In genomic region chr1:100360790-100361232, GRCh38 we compare ENCODE assay signal across 10 cellular contexts. TPM values are rescaled to one million over a fixed set of nuclear protein-coding genes. Genes with fewer than 3 reads are reported as not detected.
DNase-seq lines count a peak whose midpoint lies in the region; ATAC-seq and TF ChIP-seq lines count a peak whose summit lies in the region.
"Had no signal": no experiment of that assay in that cellular context is flagged by ENCODE, and none has a peak within 500 bp of the region (broad histone marks: within the 10 kb centered on the region; RNA-seq: fewer than 3 reads in every experiment).

No MANE protein-coding gene starts in this region.

- no peak for TF ChIP-seq EP300 in sigmoid colon (IDR thresholded peaks at IDR 0.05)

- DNase-seq in H7 = peak; percentile 24
- DNase-seq in T-helper 17 cell = no peak
- peak; percentile 42 to 66 for DNase-seq in cardiac muscle cell (ENCODE audit: low read depth in 1 of 2, low spot score in 1 of 2)
- DNase-seq in sigmoid colon = peak; percentile 75
- DNase-seq in iPS-NIHi7 (ENCODE audit: extremely low spot score) = no peak
- DNase-seq in RKO (ENCODE audit: low spot score) = no peak
- no peak for DNase-seq in HuH-7.5 (ENCODE audit: low spot score)
- DNase-seq: stimulated activated CD4-positive, alpha-beta T cell treated with anti-CD3 and anti-CD28 coated beads, Interleukin-4, amount 100 ng/mL, for 24 hours had no signal

- ATAC-seq in T-helper 17 cell = no peak
- ATAC-seq in HG02938 (IDR thresholded peaks at IDR 0.05; ENCODE audit: unreplicated experiment) = no peak

- peaks cover 70% of the 10 kb centered on the region for H3K4me1 Mint-ChIP-seq in T-helper 17 cell

- H3K4me3 Mint-ChIP-seq in T-helper 17 cell = peak overlapping the region; percentile 82
- H3K4me3 Mint-ChIP-seq: activated T-helper 1 cell treated with anti-CD3 and anti-CD28 coated beads, Interleukin-12 subunit alpha, Interleukin-12 subunit beta, Interleukin-2, Interleukin-4 antibody, amounts not matched to agents 30 ng/mL and 10 ng/mL and 1 ng/mL, durations not matched to agents 14 hours and 24 hours and 36 hours had no signal

- H3K27ac Mint-ChIP-seq in T-helper 17 cell = peak overlapping the region; percentile 100
- H3K27ac Mint-ChIP-seq: activated T-helper 1 cell treated with anti-CD3 and anti-CD28 coated beads, Interleukin-12 subunit alpha, Interleukin-12 subunit beta, Interleukin-2, Interleukin-4 antibody, amounts not matched to agents 30 ng/mL and 10 ng/mL and 1 ng/mL, durations not matched to agents 14 hours and 24 hours and 36 hours had no signal

- no peaks in the 10 kb centered on the region for H3K27me3 ChIP-seq in H7 (ENCODE audit: control insufficient read depth, insufficient read depth, low read length)
- H3K27me3 ChIP-seq in cardiac muscle cell = no peaks in the 10 kb centered on the region
- H3K27me3 ChIP-seq in sigmoid colon = no peaks in the 10 kb centered on the region

- TF ChIP-seq CTCF in cardiac muscle cell (IDR thresholded peaks at IDR 0.05; ENCODE audit: low read depth, low read length) = no peak
- no peak for TF ChIP-seq CTCF in sigmoid colon (IDR thresholded peaks at IDR 0.05)

- WGBS in sigmoid colon, 2 donors = 34 to 55% methylated on average over 2 of the region's 2 CpGs

- H3K27ac ChIP-seq in cardiac muscle cell (peak overlapping the region; percentile 67), sigmoid colon (peak overlapping the region; percentile 41 to 59 (median 46))

- intact Hi-C loops in sigmoid colon (cut with DNase I) = no loop called here

- H3K36me3 ChIP-seq in H7 (replicated peaks; ENCODE audit: control insufficient read depth, insufficient read depth, low read length) (no peaks in the 10 kb centered on the region; the same call in 1 of the 2 replicates), cardiac muscle cell (no peaks in the 10 kb centered on the region), sigmoid colon (no peaks in the 10 kb centered on the region)

- peaks cover 25% of the 10 kb centered on the region for H3K36me3 Mint-ChIP-seq in T-helper 17 cell (ENCODE audit: low read depth)

- TF ChIP-seq POLR2A in sigmoid colon (IDR thresholded peaks at IDR 0.05) = no peak

- H3K4me1 ChIP-seq in cardiac muscle cell (ENCODE audit: low read depth) (peaks cover 22% of the 10 kb centered on the region), sigmoid colon (peaks cover 0 to 43% (median 30%) of the 10 kb centered on the region in 4 donors)

- H3K27me3 Mint-ChIP-seq in T-helper 17 cell = no peaks in the 10 kb centered on the region

- no peaks in the 10 kb centered on the region for H3K9me3 ChIP-seq in T-helper 17 cell (ENCODE audit: control insufficient read depth, low read length, poor library complexity, severe bottlenecking)
- no peaks in the 10 kb centered on the region for H3K9me3 ChIP-seq in cardiac muscle cell (ENCODE audit: low read depth)
- H3K9me3 ChIP-seq in sigmoid colon = no peaks in the 10 kb centered on the region

- H3K4me3 ChIP-seq in H7 (ENCODE audit: insufficient read depth, low read depth, low read length) (no peak overlapping the region), cardiac muscle cell (no peak overlapping the region), sigmoid colon (no peak overlapping the region)

RNA-seq across cellular contexts. Expression of gene CDC14A, which starts 8.5 kb away (rescaled TPM):
- total RNA-seq in H7 (2014; rRNA removed; shearing (Covaris generic)) = 12.2 and 15.1 TPM in 2 replicates
- total RNA-seq in T-helper 17 cell = 100 to 1,000 TPM; 186 to 281 TPM
- total RNA-seq in cardiac muscle cell = 16.9 and 18.1 TPM in 2 replicates
- 9.6 and 14.3 TPM in 2 replicates for polyA plus RNA-seq in cardiac muscle cell
- 10 to 100 TPM; 11.8 to 22.7 (median 13.9) TPM for total RNA-seq in sigmoid colon
- polyA plus RNA-seq in sigmoid colon = 10 to 100 TPM in 1 of 3 donors, 1 to 10 TPM in 2; 4.6 to 11.6 (median 7.8) TPM

Comparison
In these comparisons a context has a peak if more than half of its experiments do, and no peak if none do; other contexts are left out.
1. DNase-seq: peak in H7 (single experiment), cardiac muscle cell (2 of 2) and sigmoid colon (single experiment); none in T-helper 17 cell (0 of 3), iPS-NIHi7 (single experiment), RKO (single experiment) and HuH-7.5 (single experiment).